9 cellular contexts compared by ENCODE assay signal in the genomic region with DNA sequence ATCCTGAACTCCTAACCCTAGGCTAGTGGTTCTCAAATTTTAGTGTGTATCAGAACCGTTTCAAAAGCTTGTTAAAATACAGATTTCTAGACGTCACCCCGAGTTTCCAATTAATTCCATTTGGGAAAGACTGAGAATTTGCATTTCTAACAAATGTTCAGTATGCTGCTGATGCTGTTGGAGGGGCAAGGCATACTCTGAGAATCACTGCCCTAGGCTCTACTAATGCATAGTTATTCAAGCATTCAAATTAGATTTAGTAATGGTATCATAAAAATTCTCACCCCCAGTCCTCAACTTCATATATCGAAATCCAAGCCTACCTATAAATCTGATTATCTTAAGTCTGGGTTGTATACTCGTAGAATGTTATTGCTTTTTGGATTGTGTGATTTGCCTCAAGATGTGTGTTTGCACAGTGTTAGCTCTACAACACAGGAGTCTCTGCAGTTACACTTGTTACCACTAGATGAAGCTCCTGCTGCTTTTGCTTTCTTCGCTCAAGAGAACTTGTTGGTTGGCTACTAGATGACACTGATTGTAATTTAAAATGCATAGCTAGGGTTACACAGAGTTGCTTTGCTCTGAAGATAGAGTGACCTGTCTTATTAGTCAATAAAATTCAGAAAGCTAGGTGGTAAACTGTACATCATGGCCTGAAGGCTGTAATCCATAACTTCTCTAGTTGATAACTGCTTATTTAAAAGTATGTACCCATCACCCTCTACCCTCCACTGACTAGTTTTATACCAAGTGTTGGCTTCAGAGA. TPM values are rescaled to one million over a fixed set of nuclear protein-coding genes. Genes with fewer than 3 reads are reported as not detected.
A peak's percentile ranks its signal among the peaks of the same experiment; 100 is the strongest.
DNase-seq lines count a peak whose midpoint lies in the region; ATAC-seq, FAIRE-seq and TF ChIP-seq lines count a peak whose summit lies in the region.
"Had no signal": no experiment of that assay in that cellular context is flagged by ENCODE, and none has a peak within 500 bp of the region (broad histone marks: within the 10 kb centered on the region; RNA-seq: fewer than 3 reads in every experiment).

No MANE protein-coding gene starts in this region.

- H3K27ac ChIP-seq in right atrium auricular region: no peak overlapping the region

- ATAC-seq in GM19023 (IDR thresholded peaks at IDR 0.05; ENCODE audit: unreplicated experiment): peak; percentile 78
- peak; percentile 66 for ATAC-seq in HG03064 (IDR thresholded peaks at IDR 0.05; ENCODE audit: low read depth, unreplicated experiment)
- ATAC-seq in activated naive CD8-positive, alpha-beta T cell treated with anti-CD3 and anti-CD28 coated beads, Interleukin-2, amount 50 U/mL, for 24 hours: peak; percentile 72

- H3K36me3 Mint-ChIP-seq in activated naive CD8-positive, alpha-beta T cell treated with anti-CD3 and anti-CD28 coated beads, Interleukin-2, amount 50 U/mL, for 24 hours (ENCODE audit: low read depth): no peaks in the 10 kb centered on the region
- H3K36me3 Mint-ChIP-seq: activated naive CD8-positive, alpha-beta T cell had no signal

- TF ChIP-seq CTCF in D721Med (IDR thresholded peaks at IDR 0.05; ENCODE audit: insufficient read depth, missing control alignments) (peak; percentile 86), right atrium auricular region (IDR thresholded peaks at IDR 0.05) (peak; percentile 88 to 94)

- H3K4me1 ChIP-seq in right atrium auricular region: no peaks in the 10 kb centered on the region

- no peaks in the 10 kb centered on the region for H3K9me3 Mint-ChIP-seq in activated naive CD8-positive, alpha-beta T cell treated with anti-CD3 and anti-CD28 coated beads, Interleukin-2, amount 50 U/mL, for 24 hours

- no peak overlapping the region for H3K4me3 Mint-ChIP-seq in activated naive CD8-positive, alpha-beta T cell treated with anti-CD3 and anti-CD28 coated beads, Interleukin-2, amount 50 U/mL, for 24 hours
- H3K4me3 Mint-ChIP-seq: activated naive CD8-positive, alpha-beta T cell had no signal

- H3K4me1 Mint-ChIP-seq in activated naive CD8-positive, alpha-beta T cell treated with anti-CD3 and anti-CD28 coated beads, Interleukin-2, amount 50 U/mL, for 24 hours: peaks cover 47% of the 10 kb centered on the region

- no peaks in the 10 kb centered on the region for H3K27me3 ChIP-seq in right atrium auricular region

- no peak overlapping the region for H3K27ac Mint-ChIP-seq in activated naive CD8-positive, alpha-beta T cell treated with anti-CD3 and anti-CD28 coated beads, Interleukin-2, amount 50 U/mL, for 24 hours
- H3K27ac Mint-ChIP-seq: activated naive CD8-positive, alpha-beta T cell had no signal

- H3K27me3 Mint-ChIP-seq in activated naive CD8-positive, alpha-beta T cell treated with anti-CD3 and anti-CD28 coated beads, Interleukin-2, amount 50 U/mL, for 24 hours: no peaks in the 10 kb centered on the region
- H3K27me3 Mint-ChIP-seq: activated naive CD8-positive, alpha-beta T cell had no signal

- H3K9me3 ChIP-seq in right atrium auricular region: no peaks in the 10 kb centered on the region

- no peak for DNase-seq in D721Med (ENCODE audit: insufficient read length, low spot score)
- peak; percentile 49 for DNase-seq in NCI-H2227 (lab: John Stamatoyannopoulos, UW; ENCODE audit: unreplicated experiment)
- DNase-seq in activated naive CD8-positive, alpha-beta T cell treated with anti-CD3 and anti-CD28 coated beads, Interleukin-2, amount 50 U/mL, for 24 hours: no peak
- DNase-seq in right atrium auricular region (ENCODE audit: low spot score): no peak
- DNase-seq in skeletal muscle cell (ENCODE audit: low read depth): peak; percentile 38
- DNase-seq in activated CD4-positive, CD25-positive, alpha-beta regulatory T cell (lab: John Stamatoyannopoulos, UW): no peak

- H3K36me3 ChIP-seq in right atrium auricular region: no peaks in the 10 kb centered on the region

- no peak overlapping the region for H3K4me3 ChIP-seq in right atrium auricular region
- H3K4me3 ChIP-seq in skeletal muscle cell (ENCODE audit: low read depth, low read length): no peak overlapping the region

- FAIRE-seq in D721Med (lab: Jason Lieb, UNC): no peak

RNA-seq across cellular contexts. Expression of a gene that starts 7.5 kb away (rescaled TPM):
- total RNA-seq in right atrium auricular region: 1 to 10 TPM; 5.5 to 5.9 TPM

Comparison
In these comparisons a context has a peak if more than half of its experiments do, and no peak if none do; other contexts are left out.
1. DNase-seq: peak in NCI-H2227 (single experiment) and skeletal muscle cell (single experiment); none in D721Med (single experiment), activated naive CD8-positive, alpha-beta T cell treated with anti-CD3 and anti-CD28 coated beads, Interleukin-2, amount 50 U/mL, for 24 hours (single experiment), right atrium auricular region (single experiment) and activated CD4-positive, CD25-positive, alpha-beta regulatory T cell (0 of 4).
2. Peak in every context shown above with its lines, with median percentiles within 50 percentile points of each other: ATAC-seq.